Comparison of ENCODE assay signal across 2 cellular contexts in the genomic region with DNA sequence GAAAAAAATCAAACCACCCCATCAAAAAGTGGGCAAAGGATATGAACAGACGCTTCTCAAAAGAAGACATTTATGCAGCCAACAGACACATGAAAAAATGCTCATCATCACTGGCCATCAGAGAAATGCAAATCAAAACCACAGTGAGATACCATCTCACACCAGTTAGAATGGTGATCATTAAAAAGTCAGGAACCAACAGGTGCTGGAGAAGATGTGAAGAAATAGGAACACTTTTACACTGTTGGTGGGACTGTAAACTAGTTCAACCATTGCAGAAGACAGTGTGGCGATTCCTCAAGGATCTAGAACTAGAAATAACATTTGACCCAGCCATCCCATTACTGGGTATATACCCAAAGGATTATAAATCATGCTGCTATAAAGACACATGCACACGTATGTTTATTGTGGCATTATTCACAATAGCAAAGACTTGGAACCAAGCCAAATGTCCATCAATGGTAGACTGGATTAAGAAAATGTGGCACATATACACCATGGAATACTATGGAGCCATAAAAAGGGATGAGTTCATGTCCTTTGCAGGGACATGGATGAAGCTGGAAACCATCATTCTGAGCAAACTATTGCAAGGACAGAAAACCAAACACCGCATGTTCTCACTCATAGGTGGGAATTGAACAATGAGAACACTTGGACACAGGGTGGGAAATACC. TPM values are rescaled to one million over a fixed set of nuclear protein-coding genes. Genes with fewer than 3 reads are reported as not detected.
DNase-seq lines count a peak whose midpoint lies in the region; ATAC-seq, FAIRE-seq and TF ChIP-seq lines count a peak whose summit lies in the region.
"Not testable (repeated sequence)": the region's sequence is repeated elsewhere in the genome, so short reads cannot be mapped to it uniquely, and the experiment has no call there.

No MANE protein-coding gene starts in this region.

- H3K4me1 ChIP-seq in HEK293 (ENCODE audit: control insufficient read depth, insufficient read depth, low read length); K562 (replicated peaks in 1 of 2; ENCODE audit: control insufficient read depth in 2 of 2, insufficient read depth in 2 of 2, low read length in 2 of 2): not testable (repeated sequence)

- H3K4me3 ChIP-seq in HEK293 (ENCODE audit: low read depth, low read length); K562: not testable (repeated sequence)

- not testable (repeated sequence) for H3K9me1 ChIP-seq in K562 (ENCODE audit: control insufficient read depth, insufficient read depth, low read length)

- not testable (repeated sequence) for H3K27ac ChIP-seq in HEK293 (ENCODE audit: extremely low read depth, low read depth, low read length); K562 (ENCODE audit: extremely low read depth, low read depth, low read length)

- intact Hi-C loops in K562 (cut with micrococcal nuclease), result not testable (repeated sequence)

- not testable (repeated sequence) for TF ChIP-seq RAD21 in K562 (CRISPR knock-in tag; conservative IDR thresholded peaks at IDR 0.05 in 1 of 2, IDR thresholded peaks at IDR 0.05 in 1 of 2)

- ATAC-seq in K562, result not testable (repeated sequence)

- not testable (repeated sequence) for TF ChIP-seq CTCF in HEK293 (tag by site-specific recombination; IDR thresholded peaks at IDR 0.05); K562 (IDR thresholded peaks at IDR 0.05 in 2 of 3, conservative IDR thresholded peaks at IDR 0.05 in 1 of 3; ENCODE audit: insufficient read depth in 2 of 3, low read depth in 1 of 3, low read length in 3 of 3)

- not testable (repeated sequence) for FAIRE-seq in K562 (lab: Jason Lieb, UNC)

- 100% methylated on average over 2 of the region's 4 CpGs for whole genome bisulfite sequencing in K562 (ENCODE audit: insufficient coverage, low coverage, missing lambda C conversion rate)

- H3K36me3 ChIP-seq in HEK293 (ENCODE audit: control insufficient read depth in 2 of 2, insufficient read depth in 1 of 2, low read length in 2 of 2), result peaks cover 41 to 55% of the 10 kb centered on the region in 2 experiments
- H3K36me3 ChIP-seq in K562 (ENCODE audit: control insufficient read depth, insufficient read depth, low read length), result peaks cover 56% of the 10 kb centered on the region

- not testable (repeated sequence) for H2AFZ ChIP-seq in K562 (ENCODE audit: low read depth, low read length)

- not testable (repeated sequence) for H3K4me2 ChIP-seq in K562 (ENCODE audit: insufficient read depth, low read length)

- not testable (repeated sequence) for H3K9ac ChIP-seq in K562 (ENCODE audit: insufficient read depth in 1 of 2, low read depth in 2 of 2, low read length in 2 of 2)

- not testable (repeated sequence) for BruUV-seq in K562 (replicated peaks; lab: Mats Ljungman, UMichigan)

- not testable (repeated sequence) for H3K79me2 ChIP-seq in K562 (ENCODE audit: control insufficient read depth, insufficient read depth, low read length)

- H3K9me3 ChIP-seq in HEK293 (ENCODE audit: control insufficient read depth, insufficient read depth, low read depth, low read length); K562 (replicated peaks; ENCODE audit: control insufficient read depth, insufficient read depth, low read depth, low read length): not testable (repeated sequence)

- CTCF ChIA-PET in HEK293 (lab: Yijun Ruan, JAX); K562 (lab: Yijun Ruan, JAX; ENCODE audit: low intra/inter-chr PET ratio): not testable (repeated sequence)

- not testable (repeated sequence) for TF ChIP-seq EP300 in K562 (IDR thresholded peaks at IDR 0.05; ENCODE audit: low read length)

- H3K27me3 ChIP-seq in K562 (ENCODE audit: control insufficient read depth in 2 of 2, insufficient read depth in 2 of 2, low read length in 2 of 2), result not testable (repeated sequence)

- not testable (repeated sequence) for DNase-seq in K562 (ENCODE audit: extremely low read depth in 1 of 4, low spot score in 3 of 4)

- TF ChIP-seq POLR2A in K562 (conservative IDR thresholded peaks at IDR 0.05), result not testable (repeated sequence)

- not testable (repeated sequence) for H4K20me1 ChIP-seq in K562 (replicated peaks; ENCODE audit: control insufficient read depth, insufficient read depth, low read length)

- in situ Hi-C loops in K562 (cut with MboI), result not testable (repeated sequence)

- POLR2A ChIA-PET in HEK293 (lab: Yijun Ruan, JAX), result not testable (repeated sequence)
- POLR2A ChIA-PET in K562 (lab: Yijun Ruan, JAX), result interaction anchor here (0.6 kb wide), 1 partner anchor 486 kb away, joined by 3 read pairs; no protein-coding TSS in a partner anchor

TF ChIP-seq in HEK293, 187 proteins besides CTCF, POLR2A, EP300 and RAD21:
- TF ChIP-seq ZNF184 (tag by site-specific recombination; IDR thresholded peaks at IDR 0.05) (peak; percentile 80), SCRT2 (tag by site-specific recombination; IDR thresholded peaks at IDR 0.05) (peak; percentile 58), ZNF146 (tag by site-specific recombination; IDR thresholded peaks at IDR 0.05) (peak; percentile 63; the same call in 1 of the 2 replicates)
TF ChIP-seq in HEK293: peak in this region for 3; not testable (repeated sequence) for 184.

TF ChIP-seq in K562, 482 proteins besides CTCF, POLR2A, EP300 and RAD21:
- TF ChIP-seq NFIC (IDR thresholded peaks at IDR 0.05), result peak; percentile 79
TF ChIP-seq in K562: peak in this region for 1; not testable (repeated sequence) for 481.

RNA-seq across cellular contexts. Expression of a gene that starts 41.8 kb away (rescaled TPM):
- total RNA-seq in K562 (2011; cell fraction: chromatin; rRNA removed; ENCODE audit: low replicate concordance), result 202 and 532 TPM in 2 replicates
- total RNA-seq in K562 (2011; cell fraction: nucleolus; rRNA removed), result 140 and 174 TPM in 2 replicates
- total RNA-seq in K562 (2011; cell fraction: nucleoplasm; rRNA removed), result 320 and 382 TPM in 2 replicates
- 82.7 and 86.1 TPM in 2 replicates for total RNA-seq in K562 (2014; rRNA removed)
- total RNA-seq in K562 (2014; rRNA removed; fragmentation: Illumina TruSeq; extraction: Trizol), result 139 and 151 TPM in 2 replicates
- total RNA-seq in K562 (2015; rRNA removed; fragmentation: Illumina TruSeq; extraction: Trizol), result 133 and 147 TPM in 2 replicates
- total RNA-seq in K562 (2021), result 88.8 and 93.0 TPM in 2 replicates
- 188 and 247 TPM in 2 replicates for polyA plus RNA-seq in K562 (2011; rRNA removed)
- polyA plus RNA-seq in K562 (2011; cell fraction: cytosol; rRNA removed), result 61.6 and 97.3 TPM in 2 replicates
- polyA plus RNA-seq in K562 (2011; cell fraction: nucleus; rRNA removed), result 99.5 and 147 TPM in 2 replicates
- 53.5 and 75.2 TPM in 2 replicates for polyA plus RNA-seq in K562 (2012)
- polyA plus RNA-seq in K562 (2014; fragmentation: Illumina TruSeq; extraction: Trizol), result 101 and 119 TPM in 2 replicates
- 100 to 1,000 TPM in 1 of 2 experiments, 10 to 100 TPM in 1; 73.4 to 118 TPM for polyA plus RNA-seq in K562 (2014; fragmentation: Nextera tagmentation; extraction: Ambion mirVana)
- polyA plus RNA-seq in K562 (2014; rRNA removed), result 85.3 and 92.0 TPM in 2 replicates
- polyA minus RNA-seq in K562 (2011; rRNA and poly(A)+ RNA removed), result 322 and 339 TPM in 2 replicates
- polyA minus RNA-seq in K562 (2011; cell fraction: cytosol; rRNA and poly(A)+ RNA removed), result 116 and 125 TPM in 2 replicates
- polyA minus RNA-seq in K562 (2011; cell fraction: nucleus; rRNA and poly(A)+ RNA removed), result 137 and 229 TPM in 2 replicates

RNA-seq across cellular contexts. Expression of a gene that starts 59.1 kb away (rescaled TPM):
- total RNA-seq in K562 (2011; cell fraction: chromatin; rRNA removed; ENCODE audit: low replicate concordance), result 3.1 and 4.5 TPM in 2 replicates
- 1.0 and 1.3 TPM in 2 replicates for total RNA-seq in K562 (2011; cell fraction: nucleolus; rRNA removed)
- total RNA-seq in K562 (2011; cell fraction: nucleoplasm; rRNA removed), result 1.8 and 2.4 TPM in 2 replicates
- total RNA-seq in K562 (2014; rRNA removed), result 0.08 and 0.45 TPM in 2 replicates
- total RNA-seq in K562 (2014; rRNA removed; fragmentation: Illumina TruSeq; extraction: Trizol), result 1.4 and 2.2 TPM in 2 replicates
- total RNA-seq in K562 (2015; rRNA removed; fragmentation: Illumina TruSeq; extraction: Trizol), result 0.83 and 1.2 TPM in 2 replicates
- total RNA-seq in K562 (2021), result 1.7 and 1.8 TPM in 2 replicates
- polyA plus RNA-seq in K562 (2011; rRNA removed), result 0.80 and 1.0 TPM in 2 replicates
- 0.34 and 0.88 TPM in 2 replicates for polyA plus RNA-seq in K562 (2011; cell fraction: cytosol; rRNA removed)
- polyA plus RNA-seq in K562 (2011; cell fraction: nucleus; rRNA removed), result 0.40 and 1.0 TPM in 2 replicates
- polyA plus RNA-seq in K562 (2012), result 0.21 and 0.53 TPM in 2 replicates
- 0.94 and 1.0 TPM in 2 replicates for polyA plus RNA-seq in K562 (2014; fragmentation: Illumina TruSeq; extraction: Trizol)
- under 1 TPM; 0.15 to 0.20 TPM for polyA plus RNA-seq in K562 (2014; fragmentation: Nextera tagmentation; extraction: Ambion mirVana)
- 0.45 and 0.94 TPM in 2 replicates for polyA plus RNA-seq in K562 (2014; rRNA removed)
- polyA minus RNA-seq in K562 (2011; rRNA and poly(A)+ RNA removed), result 1.3 and 2.5 TPM in 2 replicates
- polyA minus RNA-seq in K562 (2011; cell fraction: cytosol; rRNA and poly(A)+ RNA removed), result 0.57 and 2.2 TPM in 2 replicates
- 0.67 and 2.1 TPM in 2 replicates for polyA minus RNA-seq in K562 (2011; cell fraction: nucleus; rRNA and poly(A)+ RNA removed)
